In the genomic region with DNA sequence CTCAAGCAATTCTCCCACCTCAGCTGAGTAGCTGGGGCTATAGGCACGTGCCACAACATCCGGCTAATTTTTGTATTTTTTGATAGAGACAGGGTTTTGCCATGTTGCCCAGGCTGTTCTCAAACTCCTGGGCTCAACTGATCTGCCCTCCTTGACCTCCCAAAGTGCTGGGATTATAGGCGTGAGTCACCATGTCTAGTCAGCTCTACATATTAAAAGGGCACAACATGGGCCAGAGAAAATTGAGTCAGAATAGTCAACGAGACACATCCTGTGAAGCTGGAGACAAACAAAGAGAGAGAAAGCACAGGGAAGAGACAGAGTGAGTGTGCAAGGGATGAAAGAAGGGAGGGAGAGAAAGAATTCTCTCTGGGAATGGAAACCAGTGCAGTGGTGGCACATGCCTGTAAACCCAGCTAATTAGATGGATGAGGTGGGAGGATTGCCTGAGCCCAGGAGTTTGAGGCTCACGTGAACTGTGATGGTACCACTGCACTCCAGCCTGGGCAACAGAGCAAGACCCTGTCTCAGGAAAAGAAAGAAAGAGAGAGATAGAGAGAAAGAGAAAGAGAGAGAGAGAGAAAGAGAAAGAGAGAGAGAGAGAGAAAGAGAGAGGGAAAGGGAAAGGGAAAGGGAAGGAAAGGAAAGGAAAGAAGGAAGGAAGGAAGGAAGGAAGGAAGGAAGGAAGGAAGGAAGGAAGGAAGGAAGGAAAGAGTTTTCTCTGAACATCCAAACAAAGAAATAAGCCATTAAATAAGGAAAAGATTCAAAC, we compare ENCODE assay signal across 16 cellular contexts.
DNase-seq lines count a peak whose midpoint lies in the region; ATAC-seq, FAIRE-seq and TF ChIP-seq lines count a peak whose summit lies in the region.
"Had no signal": no experiment of that assay in that cellular context is flagged by ENCODE, and none has a peak within 500 bp of the region (broad histone marks: within the 10 kb centered on the region; RNA-seq: fewer than 3 reads in every experiment).

No MANE protein-coding gene starts in this region.

- no peaks in the 10 kb centered on the region for H3K9me3 ChIP-seq in RWPE2 (ENCODE audit: severe bottlenecking)
- no peaks in the 10 kb centered on the region for H3K9me3 ChIP-seq in left ventricle myocardium inferior (replicated peaks)
- H3K9me3 ChIP-seq: heart right ventricle had no signal

- DNase-seq in ACHN, result peak; percentile 12
- DNase-seq in HFF-Myc (ENCODE audit: extremely low read depth, low read depth), result peak; percentile 16
- no peak for DNase-seq in RWPE2 (ENCODE audit: low spot score)
- DNase-seq in foreskin keratinocyte, result peak; percentile 32 to 68
- DNase-seq in left ventricle myocardium inferior, result no peak
- DNase-seq in NCI-H1436 (lab: John Stamatoyannopoulos, UW), result no peak
- no peak for DNase-seq in D721Med (ENCODE audit: insufficient read length, low spot score)
- DNase-seq: activated B cell treated with CpG ODN at 0.5 μM for 24 hours; activated CD8-positive, alpha-beta memory T cell treated with anti-CD3 and anti-CD28 coated beads, Interleukin-2, amount 50 U/mL, for 4 hours; heart right ventricle; left cardiac atrium; NCI-H1048; NCI-H226 had no signal

- in situ Hi-C loops in ACHN (cut with HindIII; ENCODE audit: low pct_ligation_motif_present, low pct_unique_long_range_greater_than_20kb, low sequenced_read_pairs), result no loop called here

- H3K4me3 ChIP-seq in HFF-Myc (replicated peaks; ENCODE audit: low read depth, low read length), result no peak overlapping the region
- no peak overlapping the region for H3K4me3 ChIP-seq in RWPE2 (ENCODE audit: severe bottlenecking)
- H3K4me3 ChIP-seq in left ventricle myocardium inferior, result no peak overlapping the region
- H3K4me3 ChIP-seq: heart right ventricle had no signal

- intact Hi-C loops in left ventricle myocardium inferior (cut with micrococcal nuclease), result no loop called here

- H3K27me3 ChIP-seq in RWPE2 (ENCODE audit: insufficient read depth, poor library complexity, severe bottlenecking), result no peaks in the 10 kb centered on the region
- no peaks in the 10 kb centered on the region for H3K27me3 ChIP-seq in foreskin keratinocyte
- H3K27me3 ChIP-seq in left ventricle myocardium inferior (ENCODE audit: low read depth), result peaks cover 44% of the 10 kb centered on the region

- FAIRE-seq in D721Med (lab: Jason Lieb, UNC), result no peak
- FAIRE-seq: endothelial cell of umbilical vein, HTR-8/SVneo had no signal

- H3K4me1 ChIP-seq in RWPE2 (ENCODE audit: insufficient read depth, poor library complexity, severe bottlenecking), result no peaks in the 10 kb centered on the region
- no peaks in the 10 kb centered on the region for H3K4me1 ChIP-seq in foreskin keratinocyte
- H3K4me1 ChIP-seq in left ventricle myocardium inferior, result no peaks in the 10 kb centered on the region

- TF ChIP-seq CTCF in HFF-Myc (IDR thresholded peaks at IDR 0.05; ENCODE audit: low read depth, low read length, missing control alignments) (no peak), RWPE2 (IDR thresholded peaks at IDR 0.05; ENCODE audit: poor library complexity, severe bottlenecking) (no peak), foreskin keratinocyte (conservative IDR thresholded peaks at IDR 0.05) (no peak), left ventricle myocardium inferior (IDR thresholded peaks at IDR 0.05; ENCODE audit: borderline replicate concordance) (no peak), D721Med (IDR thresholded peaks at IDR 0.05; ENCODE audit: insufficient read depth, missing control alignments) (no peak)

- H3K27ac ChIP-seq in RWPE2 (ENCODE audit: poor library complexity, severe bottlenecking) (no peak overlapping the region), foreskin keratinocyte (no peak overlapping the region), left ventricle myocardium inferior (replicated peaks) (no peak overlapping the region)
- H3K27ac ChIP-seq: heart right ventricle had no signal

- no peaks in the 10 kb centered on the region for H3K36me3 ChIP-seq in RWPE2 (ENCODE audit: low read depth)
- H3K36me3 ChIP-seq in left ventricle myocardium inferior, result no peaks in the 10 kb centered on the region
- H3K36me3 ChIP-seq: heart right ventricle had no signal

- ATAC-seq in RWPE2 (ENCODE audit: low read depth) (peak; percentile 79), foreskin keratinocyte (peak; percentile 78), HG03196 (IDR thresholded peaks at IDR 0.05; ENCODE audit: unreplicated experiment) (no peak)
- ATAC-seq: heart right ventricle had no signal

Comparison
In these comparisons a context has a peak if more than half of its experiments do, and no peak if none do; other contexts are left out.
1. DNase-seq: peak in ACHN (single experiment), HFF-Myc (single experiment) and foreskin keratinocyte (2 of 2); none in RWPE2 (single experiment), left ventricle myocardium inferior (single experiment), NCI-H1436 (single experiment) and D721Med (single experiment).